ENCODE assay signal across 11 cellular contexts in the genomic region with DNA sequence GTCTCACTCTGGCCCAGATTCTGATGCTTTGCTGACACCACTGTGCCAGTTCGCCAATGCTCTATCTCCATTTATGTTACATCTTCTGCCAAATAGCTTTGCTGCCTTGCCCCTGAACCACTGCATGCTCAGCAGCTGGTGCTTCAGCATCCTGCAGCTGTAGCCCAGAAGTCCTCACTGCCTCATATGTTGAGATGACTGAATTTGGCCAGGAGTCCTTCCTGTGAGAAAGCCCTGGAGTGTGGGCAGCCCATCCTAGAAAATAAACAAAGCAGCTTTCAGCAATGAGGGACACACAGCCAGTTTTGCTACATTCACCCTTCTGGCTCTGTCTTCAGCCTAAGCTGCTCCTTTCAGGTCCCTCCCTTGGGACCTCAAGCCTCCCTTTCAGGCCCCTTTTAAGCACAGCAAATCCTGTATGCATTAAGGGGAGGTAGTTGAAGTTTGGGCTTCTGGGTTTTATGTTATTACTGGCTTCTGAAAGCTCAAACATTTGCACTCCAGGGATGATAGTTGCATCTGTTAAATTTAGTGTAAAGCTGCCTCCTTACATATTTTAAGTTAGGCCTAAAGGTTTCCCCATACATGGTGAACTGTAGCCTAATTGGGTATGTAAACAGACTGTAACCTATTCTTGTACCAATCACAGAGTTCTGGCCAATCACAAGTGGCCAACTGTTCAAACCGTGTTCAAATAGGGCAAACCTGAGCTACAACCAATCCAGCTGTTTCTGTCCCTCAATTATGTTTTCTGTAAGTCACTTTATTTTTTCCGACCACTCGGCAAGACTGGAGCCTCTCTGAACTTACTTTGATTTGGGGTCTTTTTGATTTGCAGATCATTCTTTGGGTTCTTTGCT. TPM values are rescaled to one million over a fixed set of nuclear protein-coding genes. Genes with fewer than 3 reads are reported as not detected.
DNase-seq lines count a peak whose midpoint lies in the region; ATAC-seq, FAIRE-seq and TF ChIP-seq lines count a peak whose summit lies in the region.
"Had no signal": no experiment of that assay in that cellular context is flagged by ENCODE, and none has a peak within 500 bp of the region (broad histone marks: within the 10 kb centered on the region; RNA-seq: fewer than 3 reads in every experiment).

No MANE protein-coding gene starts in this region.

- H3K9me3 ChIP-seq in OCI-LY1 (ENCODE audit: low read length): no peaks in the 10 kb centered on the region

- peak overlapping the region; percentile 44; the same call in 1 of the 2 replicates for H2AFZ ChIP-seq in OCI-LY1 (ENCODE audit: low read length)

- H3K27me3 ChIP-seq in OCI-LY1 (ENCODE audit: insufficient read depth, low read length): no peaks in the 10 kb centered on the region

- H3K27ac ChIP-seq in OCI-LY1 (ENCODE audit: low read depth, low read length, poor library complexity, severe bottlenecking): peak overlapping the region; percentile 31

- no peak for DNase-seq in activated T-cell treated with anti-CD3 and anti-CD28 coated beads, Interleukin-2, amount 50 U/mL, for 72 hours
- no peak for DNase-seq in activated T-cell treated with anti-CD3 and anti-CD28 coated beads, Interleukin-2, amount 50 U/mL, for 24 hours
- DNase-seq in fibroblast of peridontal ligament (ENCODE audit: extremely low read depth) (peak; percentile 77), type B pancreatic cell (ENCODE audit: extremely low spot score, unreplicated experiment) (no peak), GM12891 (ENCODE audit: insufficient read length, low spot score) (no peak), frontal cortex (ENCODE audit: low spot score in 2 of 2) (no peak), NCI-H1436 treated with DMSO at 0.1 percent for 48 hours (lab: John Stamatoyannopoulos, UW) (no peak)
- DNase-seq: activated effector memory CD4-positive, alpha-beta T cell treated with anti-CD3 and anti-CD28 coated beads, Interleukin-2, amount 50 U/mL, for 16 hours; stimulated activated naive CD8-positive, alpha-beta T cell treated with anti-CD3 and anti-CD28 coated beads, Interleukin-15, amount 100 ng/mL, for 72 hours had no signal

- peaks cover 10 to 11% of the 10 kb centered on the region in 2 donors for H3K36me3 Mint-ChIP-seq in activated T-cell treated with anti-CD3 and anti-CD28 coated beads, Interleukin-2, amount 50 U/mL, for 72 hours (ENCODE audit: insufficient read depth in 2 of 2)
- H3K36me3 Mint-ChIP-seq in activated T-cell treated with anti-CD3 and anti-CD28 coated beads, Interleukin-2, amount 50 U/mL, for 24 hours (ENCODE audit: low read depth): peaks cover 27% of the 10 kb centered on the region
- H3K36me3 Mint-ChIP-seq in type B pancreatic cell: peaks cover 5% of the 10 kb centered on the region

- H3K9me3 Mint-ChIP-seq in activated T-cell treated with anti-CD3 and anti-CD28 coated beads, Interleukin-2, amount 50 U/mL, for 72 hours: no peaks in the 10 kb centered on the region
- H3K9me3 Mint-ChIP-seq in activated T-cell treated with anti-CD3 and anti-CD28 coated beads, Interleukin-2, amount 50 U/mL, for 24 hours: no peaks in the 10 kb centered on the region
- H3K9me3 Mint-ChIP-seq in type B pancreatic cell: no peaks in the 10 kb centered on the region
- H3K9me3 Mint-ChIP-seq: stimulated activated naive CD8-positive, alpha-beta T cell treated with anti-CD3 and anti-CD28 coated beads, Interleukin-15, amount 100 ng/mL, for 72 hours had no signal

- TF ChIP-seq CTCF in OCI-LY1 (IDR thresholded peaks at IDR 0.05; ENCODE audit: low read length) (no peak), type B pancreatic cell (conservative IDR thresholded peaks at IDR 0.05) (no peak)

- FAIRE-seq in GM12891 (lab: Jason Lieb, UNC): no peak
- FAIRE-seq in frontal cortex (lab: Jason Lieb, UNC): no peak
- FAIRE-seq: colon had no signal

- no peaks in the 10 kb centered on the region for H3K9me2 ChIP-seq in OCI-LY1 (ENCODE audit: low read depth, low read length)

- H3K4me1 ChIP-seq in OCI-LY1 (ENCODE audit: insufficient read depth, low read length, severe bottlenecking): peaks cover 37% of the 10 kb centered on the region

- peaks cover 15% of the 10 kb centered on the region; the same call in 1 of the 2 replicates for H3K36me3 ChIP-seq in OCI-LY1 (ENCODE audit: insufficient read depth, low read length)

- H3K9ac ChIP-seq in OCI-LY1 (ENCODE audit: low read length): peak overlapping the region; percentile 10; the same call in 1 of the 2 replicates

- H3K27ac Mint-ChIP-seq in activated T-cell treated with anti-CD3 and anti-CD28 coated beads, Interleukin-2, amount 50 U/mL, for 72 hours: peak overlapping the region; percentile 20
- H3K27ac Mint-ChIP-seq in activated T-cell treated with anti-CD3 and anti-CD28 coated beads, Interleukin-2, amount 50 U/mL, for 24 hours: no peak overlapping the region
- peak overlapping the region; percentile 21 for H3K27ac Mint-ChIP-seq in type B pancreatic cell
- H3K27ac Mint-ChIP-seq: stimulated activated naive CD8-positive, alpha-beta T cell treated with anti-CD3 and anti-CD28 coated beads, Interleukin-15, amount 100 ng/mL, for 72 hours had no signal

- peak overlapping the region; percentile 5 to 66 for H3K4me3 Mint-ChIP-seq in activated T-cell treated with anti-CD3 and anti-CD28 coated beads, Interleukin-2, amount 50 U/mL, for 72 hours
- H3K4me3 Mint-ChIP-seq in activated T-cell treated with anti-CD3 and anti-CD28 coated beads, Interleukin-2, amount 50 U/mL, for 24 hours: no peak overlapping the region
- H3K4me3 Mint-ChIP-seq in type B pancreatic cell: peak overlapping the region; percentile 62

- no peaks in the 10 kb centered on the region for H4K20me1 ChIP-seq in OCI-LY1 (ENCODE audit: insufficient read depth, low read length)

- TF ChIP-seq POLR2A in GM12891 (IDR thresholded peaks at IDR 0.05; ENCODE audit: low read depth, low read length): no peak

- H3F3A ChIP-seq in OCI-LY1 (ENCODE audit: insufficient read depth, low read length): no peaks in the 10 kb centered on the region

- no peak for ATAC-seq in activated T-cell treated with anti-CD3 and anti-CD28 coated beads, Interleukin-2, amount 50 U/mL, for 72 hours (replicated peaks in 1 of 2)
- ATAC-seq: stimulated activated naive CD8-positive, alpha-beta T cell treated with anti-CD3 and anti-CD28 coated beads, Interleukin-15, amount 100 ng/mL, for 72 hours had no signal

- H3K4me2 ChIP-seq in OCI-LY1 (ENCODE audit: low read length): 0 out of 2 replicates have a peak overlapping the region, but pooled peaks have one; percentile 9

- peaks cover 18% of the 10 kb centered on the region for H3K4me1 Mint-ChIP-seq in activated T-cell treated with anti-CD3 and anti-CD28 coated beads, Interleukin-2, amount 50 U/mL, for 72 hours (ENCODE audit: low read depth)
- H3K4me1 Mint-ChIP-seq in activated T-cell treated with anti-CD3 and anti-CD28 coated beads, Interleukin-2, amount 50 U/mL, for 24 hours (ENCODE audit: low read depth): peaks cover 26% of the 10 kb centered on the region
- peaks cover 25% of the 10 kb centered on the region for H3K4me1 Mint-ChIP-seq in type B pancreatic cell (ENCODE audit: unreplicated experiment)

- no peak overlapping the region for H3K4me3 ChIP-seq in OCI-LY1 (ENCODE audit: low read depth, low read length, poor library complexity, severe bottlenecking)

- no peaks in the 10 kb centered on the region for H3K27me3 Mint-ChIP-seq in activated T-cell treated with anti-CD3 and anti-CD28 coated beads, Interleukin-2, amount 50 U/mL, for 72 hours (ENCODE audit: low read depth)
- H3K27me3 Mint-ChIP-seq in activated T-cell treated with anti-CD3 and anti-CD28 coated beads, Interleukin-2, amount 50 U/mL, for 24 hours: no peaks in the 10 kb centered on the region
- no peaks in the 10 kb centered on the region for H3K27me3 Mint-ChIP-seq in type B pancreatic cell

- H3K79me2 ChIP-seq in OCI-LY1 (ENCODE audit: insufficient read depth, low read length): peaks cover 27% of the 10 kb centered on the region

TF ChIP-seq in GM12891, 5 proteins besides CTCF, POLR2A, EP300 and RAD21:
- TF ChIP-seq POLR2AphosphoS5 (IDR thresholded peaks at IDR 0.05; ENCODE audit: low read depth, low read length): no peak
- TF ChIP-seq SPI1 (IDR thresholded peaks at IDR 0.05; ENCODE audit: low read depth, low read length): no peak
- TF ChIP-seq TAF1 (IDR thresholded peaks at IDR 0.05; ENCODE audit: low read depth, low read length): no peak
- no peak for TF ChIP-seq PAX5 (IDR thresholded peaks at IDR 0.05; ENCODE audit: insufficient read depth, low read length, severe bottlenecking)
- no peak for TF ChIP-seq POU2F2 (IDR thresholded peaks at IDR 0.05; ENCODE audit: low read depth, low read length)

RNA-seq across cellular contexts. Expression of a gene that starts 2.1 kb away (rescaled TPM):
- 10 to 100 TPM; 65.8 to 65.9 TPM for total RNA-seq in activated T-cell treated with anti-CD3 and anti-CD28 coated beads, Interleukin-2, amount 50 U/mL, for 72 hours
- total RNA-seq in type B pancreatic cell (ENCODE audit: low replicate concordance): 69.2 and 96.0 TPM in 2 replicates
- polyA plus RNA-seq in GM12891 (2012; ENCODE audit: low read depth, missing spikeins): 26.8 TPM
- total RNA-seq in frontal cortex: 139 TPM

RNA-seq across cellular contexts. Expression of a gene that starts 47.6 kb away (rescaled TPM):
- 10 to 100 TPM; 30.0 to 40.3 TPM for total RNA-seq in activated T-cell treated with anti-CD3 and anti-CD28 coated beads, Interleukin-2, amount 50 U/mL, for 72 hours
- total RNA-seq in type B pancreatic cell (ENCODE audit: low replicate concordance) (19.8 and 25.7 TPM in 2 replicates), frontal cortex (9.0 TPM)
- polyA plus RNA-seq in GM12891 (2012; ENCODE audit: low read depth, missing spikeins): 4.3 TPM
